8 cellular contexts compared by ENCODE assay signal in genomic region chr3:149969945-149970715, GRCh38. TPM values are rescaled to one million over a fixed set of nuclear protein-coding genes. Genes with fewer than 3 reads are reported as not detected.
DNase-seq lines count a peak whose midpoint lies in the region; ATAC-seq and TF ChIP-seq lines count a peak whose summit lies in the region.

No MANE protein-coding gene starts in this region.

- H3K4me2 ChIP-seq in DOHH2 (ENCODE audit: low read length), result peak overlapping the region; percentile 68
- H3K4me2 ChIP-seq in SU-DHL-6 (ENCODE audit: low read depth, low read length, poor library complexity, severe bottlenecking), result peak overlapping the region; percentile 65
- peak overlapping the region; percentile 75 for H3K4me2 ChIP-seq in trophoblast cell (ENCODE audit: low read length)

- H2BK12ac ChIP-seq in trophoblast cell (ENCODE audit: low read length), result peak overlapping the region; percentile 59

- peak; percentile 16 to 17 for TF ChIP-seq POLR2A in adrenal gland (IDR thresholded peaks at IDR 0.05)
- no peak for TF ChIP-seq POLR2A in heart left ventricle (IDR thresholded peaks at IDR 0.05)

- H3K79me2 ChIP-seq in DOHH2 (ENCODE audit: control insufficient read depth, low read length) (peaks cover 7% of the 10 kb centered on the region), SU-DHL-6 (ENCODE audit: insufficient read depth, low read length) (no peaks in the 10 kb centered on the region), trophoblast cell (ENCODE audit: control insufficient read depth, insufficient read depth, low read length, poor library complexity) (peaks cover 19% of the 10 kb centered on the region)

- H3K27ac ChIP-seq in DOHH2 (ENCODE audit: low read depth, low read length) (no peak overlapping the region), SU-DHL-6 (ENCODE audit: low read depth, low read length) (no peak overlapping the region), adrenal gland (peak overlapping the region in 4 of 5 donors; percentile 65 to 94 (median 84)), heart left ventricle (peak overlapping the region; percentile 73 to 97 (median 90)), trophoblast cell (ENCODE audit: low read depth, low read length) (peak overlapping the region; percentile 99), tibial artery (peak overlapping the region; percentile 97)

- DNase-seq in GOT3 (lab: John Stamatoyannopoulos, UW), result peak; percentile 25
- DNase-seq in LoVo (ENCODE audit: low spot score), result peak; percentile 84
- DNase-seq in adrenal gland, result peak; percentile 81 to 91 (median 86)
- DNase-seq in heart left ventricle, result peak; percentile 80 to 88 (median 82)
- peak; percentile 83 to 94 for DNase-seq in trophoblast cell
- DNase-seq in tibial artery, result peak; percentile 68 to 89

- peaks cover 22% of the 10 kb centered on the region for H3K79me1 ChIP-seq in trophoblast cell (ENCODE audit: low read length)

- H3K27me3 ChIP-seq in DOHH2 (ENCODE audit: control insufficient read depth, low read length) (peaks cover 26% of the 10 kb centered on the region), SU-DHL-6 (ENCODE audit: low read length) (no peaks in the 10 kb centered on the region), adrenal gland (no peaks in the 10 kb centered on the region), heart left ventricle (peaks cover 0 to 16% (median 0%) of the 10 kb centered on the region in 9 donors), trophoblast cell (ENCODE audit: insufficient read depth, low read length) (no peaks in the 10 kb centered on the region), tibial artery (no peaks in the 10 kb centered on the region)

- peak overlapping the region; percentile 96 for H3K14ac ChIP-seq in trophoblast cell (ENCODE audit: low read length)

- no peak for TF ChIP-seq CTCF in DOHH2 (IDR thresholded peaks at IDR 0.05; ENCODE audit: low read depth, low read length, poor library complexity, severe bottlenecking)
- TF ChIP-seq CTCF in SU-DHL-6 (IDR thresholded peaks at IDR 0.05; ENCODE audit: insufficient read depth, low read length, poor library complexity, severe bottlenecking), result no peak
- no peak for TF ChIP-seq CTCF in adrenal gland (IDR thresholded peaks at IDR 0.05)
- no peak for TF ChIP-seq CTCF in heart left ventricle (IDR thresholded peaks at IDR 0.05)
- TF ChIP-seq CTCF in tibial artery (IDR thresholded peaks at IDR 0.05), result no peak

- H4K91ac ChIP-seq in trophoblast cell (ENCODE audit: low read depth, low read length), result peak overlapping the region; percentile 98

- H4K12ac ChIP-seq in trophoblast cell (ENCODE audit: low read depth, low read length), result peak overlapping the region; percentile 88

- H3F3A ChIP-seq in DOHH2 (ENCODE audit: control insufficient read depth, insufficient read depth) (peaks cover 18% of the 10 kb centered on the region; the same call in 1 of the 2 replicates), SU-DHL-6 (ENCODE audit: insufficient read depth) (peaks cover 30% of the 10 kb centered on the region; the same call in 1 of the 2 replicates)

- ATAC-seq in heart left ventricle, result peak in 3 of 4 donors; percentile 70 to 77 (median 76)

- no peaks in the 10 kb centered on the region for H3K9me2 ChIP-seq in DOHH2 (replicated peaks; ENCODE audit: control insufficient read depth, low read length)
- no peaks in the 10 kb centered on the region for H3K9me2 ChIP-seq in SU-DHL-6 (replicated peaks; ENCODE audit: insufficient read depth, low read length)

- H3K9ac ChIP-seq in SU-DHL-6 (ENCODE audit: low read length), result peak overlapping the region; percentile 76
- H3K9ac ChIP-seq in trophoblast cell (ENCODE audit: low read length), result peak overlapping the region; percentile 73

- H2AK5ac ChIP-seq in trophoblast cell (ENCODE audit: low read length), result peak overlapping the region; percentile 98

- H3K36me3 ChIP-seq in DOHH2 (ENCODE audit: control insufficient read depth, low read length) (peaks cover 6% of the 10 kb centered on the region), SU-DHL-6 (ENCODE audit: low read length) (no peaks in the 10 kb centered on the region), adrenal gland (replicated peaks in 1 of 2) (no peaks in the 10 kb centered on the region), heart left ventricle (peaks cover 0 to 13% (median 2%) of the 10 kb centered on the region in 9 donors), trophoblast cell (ENCODE audit: control insufficient read depth in 1 of 2, insufficient read depth in 2 of 2, low read length in 2 of 2) (peaks cover 0 to 12% of the 10 kb centered on the region in 2 experiments), tibial artery (peaks cover 0 to 10% (median 8%) of the 10 kb centered on the region in 3 donors)

- no peak overlapping the region for H3K23ac ChIP-seq in trophoblast cell (ENCODE audit: low read length)

- H3K4ac ChIP-seq in trophoblast cell (ENCODE audit: low read depth, low read length), result peak overlapping the region; percentile 98

- H3K9me3 ChIP-seq in DOHH2 (ENCODE audit: control insufficient read depth, insufficient read depth, low read length) (no peaks in the 10 kb centered on the region), SU-DHL-6 (ENCODE audit: insufficient read depth, low read length) (no peaks in the 10 kb centered on the region), adrenal gland (replicated peaks in 1 of 3) (no peaks in the 10 kb centered on the region), heart left ventricle (no peaks in the 10 kb centered on the region), trophoblast cell (ENCODE audit: insufficient read depth, low read depth, low read length) (no peaks in the 10 kb centered on the region), tibial artery (no peaks in the 10 kb centered on the region)

- H4K20me1 ChIP-seq in DOHH2 (ENCODE audit: control insufficient read depth, insufficient read depth, low read depth, low read length) (no peaks in the 10 kb centered on the region; the same call in 1 of the 2 replicates), SU-DHL-6 (ENCODE audit: low read depth, low read length) (no peaks in the 10 kb centered on the region)

- H4K8ac ChIP-seq in trophoblast cell (ENCODE audit: low read depth, low read length), result peak overlapping the region; percentile 90

- peak overlapping the region; percentile 81 for H3K4me3 ChIP-seq in DOHH2 (ENCODE audit: low read length)
- H3K4me3 ChIP-seq in SU-DHL-6 (ENCODE audit: insufficient read depth, low read length, poor library complexity, severe bottlenecking), result peak overlapping the region; percentile 89
- H3K4me3 ChIP-seq in adrenal gland, result peak overlapping the region; percentile 45 to 94 (median 68)
- H3K4me3 ChIP-seq in heart left ventricle, result peak overlapping the region; percentile 62 to 93 (median 82)
- peak overlapping the region; percentile 87 for H3K4me3 ChIP-seq in trophoblast cell (ENCODE audit: low read depth, low read length)
- H3K4me3 ChIP-seq in tibial artery, result peak overlapping the region; percentile 93 to 94

- H2BK5ac ChIP-seq in trophoblast cell (ENCODE audit: low read depth, low read length, poor library complexity), result peak overlapping the region; percentile 98

- intact Hi-C loops in adrenal gland (cut with DNase I) (loop anchor here (5.0 to 10.0 kb wide), 2 partner anchors 212 to 215 kb away; no protein-coding TSS in a partner anchor), heart left ventricle (cut with DNase I) (loop anchor here (2.0 to 10.0 kb wide), 14 partner anchors 88 to 527 kb away; partner anchors contain the start of gene TSC22D2 (in 2 of the 10)), tibial artery (cut with DNase I; ENCODE audit: low total_unique reads) (loop anchor here (2.0 to 5.0 kb wide), 2 partner anchors 249 to 402 kb away; no protein-coding TSS in a partner anchor)

- H2BK120ac ChIP-seq in trophoblast cell (ENCODE audit: insufficient read depth, low read length, poor library complexity), result peak overlapping the region; percentile 96

- H3K18ac ChIP-seq in trophoblast cell (ENCODE audit: low read length), result peak overlapping the region; percentile 97

- 0 to 1% (median 0%) methylated on average over 25 to 72 of the region's 72 CpGs for WGBS in adrenal gland, 4 donors
- WGBS in heart left ventricle, 4 donors, result 0 to 1% (median 0%) methylated on average over 39 to 72 of the region's 72 CpGs
- WGBS in trophoblast cell (ENCODE audit: extremely low coverage, insufficient coverage, insufficient read length), result no CpG with 5 or more reads among the region's 72 CpGs

- peaks cover 23% of the 10 kb centered on the region for H3K4me1 ChIP-seq in DOHH2 (ENCODE audit: control insufficient read depth, low read length)
- H3K4me1 ChIP-seq in adrenal gland (replicated peaks in 1 of 2), result peaks cover 6 to 30% of the 10 kb centered on the region in 2 donors
- H3K4me1 ChIP-seq in heart left ventricle, result peaks cover 0 to 47% (median 13%) of the 10 kb centered on the region in 12 donors
- H3K4me1 ChIP-seq in trophoblast cell (ENCODE audit: control insufficient read depth in 1 of 2, insufficient read depth in 2 of 2, low read length in 2 of 2), result no peaks in the 10 kb centered on the region
- H3K4me1 ChIP-seq in tibial artery, result peaks cover 0 to 48% (median 18%) of the 10 kb centered on the region in 4 donors

- peak overlapping the region; percentile 77 for H2AFZ ChIP-seq in SU-DHL-6 (ENCODE audit: low read depth, low read length, severe bottlenecking)
- H2AFZ ChIP-seq in trophoblast cell (ENCODE audit: insufficient read depth, low read length, poor library complexity), result peak overlapping the region; percentile 69

RNA-seq across cellular contexts. Expression of gene PFN2, which starts 0.6 kb away (rescaled TPM):
- total RNA-seq in adrenal gland, result 10 to 100 TPM; 13.4 to 65.3 (median 43.4) TPM
- polyA plus RNA-seq in adrenal gland, result 100 to 1,000 TPM in 1 of 3 donors, 10 to 100 TPM in 2; 28.6 to 148 (median 35.2) TPM
- 10 to 100 TPM; 31.9 to 89.3 (median 66.1) TPM for total RNA-seq in heart left ventricle
- 10 to 100 TPM; 31.4 to 83.4 TPM for polyA plus RNA-seq in heart left ventricle
- polyA plus RNA-seq in trophoblast cell (2013), result 257 and 265 TPM in 2 replicates

Comparison
In these comparisons a context has a peak if more than half of its experiments do, and no peak if none do; other contexts are left out.
1. H3K27ac ChIP-seq: peak in adrenal gland (4 of 5), heart left ventricle (12 of 12), trophoblast cell (single experiment) and tibial artery (2 of 2); none in DOHH2 (single experiment) and SU-DHL-6 (single experiment).
2. DNase-seq: peak in every context shown above with its lines; median percentile 88 in trophoblast cell; 86 in adrenal gland; 84 in LoVo; 82 in heart left ventricle; 78 in tibial artery; 25 in GOT3.
3. POLR2A ChIP-seq: peak in adrenal gland (2 of 2); none in heart left ventricle (0 of 2).
4. Peak in every context shown above with its lines, with median percentiles within 50 percentile points of each other: H3K4me2 ChIP-seq and H3K4me3 ChIP-seq.